ENCODE assay signal across 9 cellular contexts in genomic region chr5:154221371-154221896, GRCh38. TPM values are rescaled to one million over a fixed set of nuclear protein-coding genes. Genes with fewer than 3 reads are reported as not detected.
DNase-seq lines count a peak whose midpoint lies in the region; TF ChIP-seq lines count a peak whose summit lies in the region.
"Had no signal": no experiment of that assay in that cellular context is flagged by ENCODE, and none has a peak within 500 bp of the region (broad histone marks: within the 10 kb centered on the region; RNA-seq: fewer than 3 reads in every experiment).

No MANE protein-coding gene starts in this region.

- TF ChIP-seq POLR2A in Peyer's patch (IDR thresholded peaks at IDR 0.05) = no peak
- TF ChIP-seq POLR2A in esophagus muscularis mucosa (IDR thresholded peaks at IDR 0.05; ENCODE audit: low read depth) = no peak

- H3K9me3 ChIP-seq in Peyer's patch = no peaks in the 10 kb centered on the region
- no peaks in the 10 kb centered on the region for H3K9me3 ChIP-seq in esophagus muscularis mucosa

- intact Hi-C loops in esophagus muscularis mucosa (cut with DNase I) = no loop called here

- TF ChIP-seq CTCF in Peyer's patch (IDR thresholded peaks at IDR 0.05) (no peak), esophagus muscularis mucosa (IDR thresholded peaks at IDR 0.05) (no peak)

- H3K27me3 ChIP-seq in Peyer's patch = no peaks in the 10 kb centered on the region
- no peaks in the 10 kb centered on the region for H3K27me3 ChIP-seq in esophagus muscularis mucosa
- H3K27me3 ChIP-seq: BLaER1 treated with 17β-estradiol and CSF1 and Interleukin-3, amounts not matched to agents 10 nM and 100 nM had no signal

- H3K27ac ChIP-seq in Peyer's patch (no peak overlapping the region), esophagus muscularis mucosa (replicated peaks in 1 of 4) (peak overlapping the region in 2 of 4 donors; percentile 30 to 34)

- no peak overlapping the region for H3K4me3 ChIP-seq in Peyer's patch
- no peak overlapping the region for H3K4me3 ChIP-seq in esophagus muscularis mucosa
- H3K4me3 ChIP-seq: BLaER1 treated with 17β-estradiol and CSF1 and Interleukin-3, amounts not matched to agents 10 nM and 100 nM had no signal

- WGBS in esophagus muscularis mucosa = 67% methylated on average over 6 of the region's 8 CpGs

- peaks cover 0 to 3% (median 0%) of the 10 kb centered on the region in 3 donors for H3K36me3 ChIP-seq in Peyer's patch
- H3K36me3 ChIP-seq in esophagus muscularis mucosa = peaks cover 0 to 6% (median 0%) of the 10 kb centered on the region in 4 donors

- peak; percentile 69 for DNase-seq in activated CD8-positive, alpha-beta memory T cell treated with anti-CD3 and anti-CD28 coated beads for 24 hours
- DNase-seq in activated CD8-positive, alpha-beta memory T cell treated with anti-CD3 and anti-CD28 coated beads, Interleukin-2, amount 50 U/mL, for 48 hours = no peak
- DNase-seq in Peyer's patch (peak in 2 of 3 donors; percentile 47 to 72), islet precursor cell (peak; percentile 98), SK-N-DZ (ENCODE audit: low spot score) (no peak), esophagus muscularis mucosa (ENCODE audit: extremely low spot score) (no peak)
- DNase-seq in activated naive CD4-positive, alpha-beta T cell treated with anti-CD3 and anti-CD28 coated beads, Interleukin-2, amount 50 U/mL, for 16 hours = peak; percentile 36
- peak; percentile 16 to 25 for DNase-seq in stimulated activated CD8-positive, alpha-beta memory T cell treated with anti-CD3 and anti-CD28 coated beads, Interleukin-2, amount 100 ng/mL, for 48 hours (ENCODE audit: low read depth in 2 of 2)

- H3K4me1 ChIP-seq in Peyer's patch = no peaks in the 10 kb centered on the region
- peaks cover 14 to 51% (median 42%) of the 10 kb centered on the region in 4 donors for H3K4me1 ChIP-seq in esophagus muscularis mucosa

- TF ChIP-seq EP300 in esophagus muscularis mucosa (IDR thresholded peaks at IDR 0.05) = no peak

RNA-seq across cellular contexts. Expression of gene GALNT10, which starts 30.9 kb away (rescaled TPM):
- total RNA-seq in Peyer's patch (10 to 100 TPM; 35.9 to 59.4 (median 46.8) TPM), esophagus muscularis mucosa (10 to 100 TPM; 21.4 to 49.8 (median 44.7) TPM)
- polyA plus RNA-seq in SK-N-DZ (2014; cell fraction: cytosol; rRNA removed) = 2.4 TPM in 2 replicates
- polyA plus RNA-seq in SK-N-DZ (2014; cell fraction: nucleus; rRNA removed) = 1.9 and 2.2 TPM in 2 replicates

Comparison
In these comparisons a context has a peak if more than half of its experiments do, and no peak if none do; other contexts are left out.
1. DNase-seq: peak in activated CD8-positive, alpha-beta memory T cell treated with anti-CD3 and anti-CD28 coated beads for 24 hours (single experiment), Peyer's patch (2 of 3), activated naive CD4-positive, alpha-beta T cell treated with anti-CD3 and anti-CD28 coated beads, Interleukin-2, amount 50 U/mL, for 16 hours (single experiment), islet precursor cell (single experiment) and stimulated activated CD8-positive, alpha-beta memory T cell treated with anti-CD3 and anti-CD28 coated beads, Interleukin-2, amount 100 ng/mL, for 48 hours (2 of 2); none in activated CD8-positive, alpha-beta memory T cell treated with anti-CD3 and anti-CD28 coated beads, Interleukin-2, amount 50 U/mL, for 48 hours (single experiment), SK-N-DZ (single experiment) and esophagus muscularis mucosa (single experiment).